ENCODE assay signal across 8 cellular contexts in genomic region chr11:33774356-33775063, GRCh38. TPM values are rescaled to one million over a fixed set of nuclear protein-coding genes. Genes with fewer than 3 reads are reported as not detected.
DNase-seq lines count a peak whose midpoint lies in the region; ATAC-seq and TF ChIP-seq lines count a peak whose summit lies in the region.

A gene with protein sequence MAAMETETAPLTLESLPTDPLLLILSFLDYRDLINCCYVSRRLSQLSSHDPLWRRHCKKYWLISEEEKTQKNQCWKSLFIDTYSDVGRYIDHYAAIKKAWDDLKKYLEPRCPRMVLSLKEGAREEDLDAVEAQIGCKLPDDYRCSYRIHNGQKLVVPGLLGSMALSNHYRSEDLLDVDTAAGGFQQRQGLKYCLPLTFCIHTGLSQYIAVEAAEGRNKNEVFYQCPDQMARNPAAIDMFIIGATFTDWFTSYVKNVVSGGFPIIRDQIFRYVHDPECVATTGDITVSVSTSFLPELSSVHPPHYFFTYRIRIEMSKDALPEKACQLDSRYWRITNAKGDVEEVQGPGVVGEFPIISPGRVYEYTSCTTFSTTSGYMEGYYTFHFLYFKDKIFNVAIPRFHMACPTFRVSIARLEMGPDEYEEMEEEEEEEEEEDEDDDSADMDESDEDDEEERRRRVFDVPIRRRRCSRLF (minus strand): TSS chr11:33774520. CDS start chr11:33774497, 23 bp downstream.

- peak within 1 kb of the TSS; percentile 38 for H3K27ac ChIP-seq in PC-9
- peak within 1 kb of the TSS; percentile 78 to 82 for H3K27ac ChIP-seq in esophagus (ENCODE audit: low read depth in 2 of 2, low read length in 1 of 2)
- H3K27ac ChIP-seq in mucosa of rectum (ENCODE audit: low read depth in 2 of 2, low read length in 2 of 2): peak within 1 kb of the TSS; percentile 77 to 79

- 0 to 1% methylated on average over 47 to 49 of the region's 49 CpGs for WGBS in esophagus, 2 donors

- intact Hi-C loops in PC-9 (cut with micrococcal nuclease; ENCODE audit: unreplicated experiment): loop anchor here (5.0 kb wide), 1 partner anchor 37 kb away; the partner anchor contains the start of gene CD59

- peaks cover 19% of the 10 kb centered on the region for H3K36me3 Mint-ChIP-seq in activated T-cell treated with anti-CD3 and anti-CD28 coated beads, Interleukin-2, amount 50 U/mL, for 24 hours (ENCODE audit: low read depth)

- H3K4me3 Mint-ChIP-seq in activated T-cell treated with anti-CD3 and anti-CD28 coated beads, Interleukin-2, amount 50 U/mL, for 24 hours: peak within 1 kb of the TSS; percentile 95

- H3K9ac ChIP-seq in mucosa of rectum (ENCODE audit: low read depth in 1 of 2, low read length in 2 of 2): peak within 1 kb of the TSS; percentile 86

- CTCF ChIA-PET in PC-9 (lab: Charles Lee): interaction anchor here (0.5 to 1.2 kb wide), 3 partner anchors 32 to 549 kb away, joined by 3 read pairs; no protein-coding TSS in a partner anchor

- H3K36me3 ChIP-seq in PC-9 (ENCODE audit: low read depth) (no peaks in the 10 kb centered on the region), esophagus (ENCODE audit: control insufficient read depth in 2 of 2, insufficient read depth in 2 of 2, low read length in 1 of 2) (peaks cover 0 to 3% of the 10 kb centered on the region in 2 donors), mucosa of rectum (ENCODE audit: control insufficient read depth in 2 of 2, insufficient read depth in 2 of 2, low read length in 2 of 2) (peaks cover 1 to 10% of the 10 kb centered on the region in 2 donors)

- 0 out of 2 replicates have a peak, but pooled peaks cover 6% of the 10 kb centered on the region for H4K20me1 ChIP-seq in PC-9 (ENCODE audit: insufficient read depth)

- TSS peak; percentile 84 for BruUV-seq in PC-9 (replicated peaks; lab: Mats Ljungman, UMichigan)

- H3K27me3 Mint-ChIP-seq in activated T-cell treated with anti-CD3 and anti-CD28 coated beads, Interleukin-2, amount 50 U/mL, for 24 hours: peaks cover 23% of the 10 kb centered on the region

- H3F3A ChIP-seq in PC-9 (ENCODE audit: insufficient read depth, low read depth): peaks cover 13% of the 10 kb centered on the region

- H3K9me3 Mint-ChIP-seq in activated T-cell treated with anti-CD3 and anti-CD28 coated beads, Interleukin-2, amount 50 U/mL, for 24 hours: no peaks in the 10 kb centered on the region

- peak; percentile 83 for ATAC-seq in GM21717 (IDR thresholded peaks at IDR 0.05; ENCODE audit: unreplicated experiment)

- H3K27me3 ChIP-seq in PC-9 (ENCODE audit: insufficient read depth, low read depth) (no peaks in the 10 kb centered on the region), esophagus (ENCODE audit: control insufficient read depth in 1 of 2, insufficient read depth in 2 of 2, low read length in 2 of 2) (no peaks in the 10 kb centered on the region), mucosa of rectum (ENCODE audit: control insufficient read depth in 2 of 2, insufficient read depth in 2 of 2, low read length in 2 of 2) (peaks cover 13 to 23% of the 10 kb centered on the region in 2 donors)

- TF ChIP-seq CTCF in PC-9 (conservative IDR thresholded peaks at IDR 0.05): no peak

- in situ Hi-C loops in KBM-7 (cut with MboI; ENCODE audit: low pct_unique_long_range_greater_than_20kb, low sequenced_read_pairs): no loop called here

- POLR2A ChIA-PET in PC-9 (lab: Charles Lee; ENCODE audit: unreplicated experiment): interaction anchor here (0.6 to 0.7 kb wide), 3 partner anchors 619 to 1672 kb away, joined by 3 to 4 read pairs (median 3); no protein-coding TSS in a partner anchor

- H3K27ac Mint-ChIP-seq in activated T-cell treated with anti-CD3 and anti-CD28 coated beads, Interleukin-2, amount 50 U/mL, for 24 hours: peak within 1 kb of the TSS; percentile 96

- no peaks in the 10 kb centered on the region for H3K9me2 ChIP-seq in PC-9 (ENCODE audit: insufficient read depth)

- peak within 1 kb of the TSS; percentile 92 for H3K4me2 ChIP-seq in PC-9

- H3K4me1 ChIP-seq in PC-9 (replicated peaks; ENCODE audit: insufficient read depth) (peaks cover 47% of the 10 kb centered on the region), esophagus (ENCODE audit: control insufficient read depth in 2 of 2, insufficient read depth in 2 of 2, low read length in 1 of 2) (peaks cover 3 to 6% of the 10 kb centered on the region in 2 donors), mucosa of rectum (ENCODE audit: control insufficient read depth in 2 of 2, insufficient read depth in 2 of 2, low read length in 2 of 2) (peaks cover 9 to 10% of the 10 kb centered on the region in 2 donors)

- peak within 1 kb of the TSS; percentile 96 for H3K4me3 ChIP-seq in PC-9
- H3K4me3 ChIP-seq in esophagus (ENCODE audit: low read depth in 1 of 2, low read length in 2 of 2): peak within 1 kb of the TSS; percentile 88 to 91
- peak within 1 kb of the TSS; percentile 89 to 91 for H3K4me3 ChIP-seq in mucosa of rectum (ENCODE audit: low read length in 2 of 2)

- DNase-seq in DMS 273 treated with DMSO at 0.1 percent for 48 hours (lab: John Stamatoyannopoulos, UW): peak; percentile 10
- peak; percentile 81 for DNase-seq in KBM-7
- peak; percentile 75 to 92 for DNase-seq in PC-9
- DNase-seq in activated T-cell treated with anti-CD3 and anti-CD28 coated beads, Interleukin-2, amount 50 U/mL, for 24 hours: peak; percentile 88
- peak; percentile 80 for DNase-seq in stimulated activated CD8-positive, alpha-beta memory T cell treated with anti-CD3 and anti-CD28 coated beads, Interleukin-4, amount 100 ng/mL, for 48 hours

- H3K9me3 ChIP-seq in PC-9 (ENCODE audit: insufficient read depth, low read depth) (no peaks in the 10 kb centered on the region), esophagus (ENCODE audit: control insufficient read depth in 2 of 2, insufficient read depth in 1 of 2, low read depth in 1 of 2, low read length in 1 of 2) (no peaks in the 10 kb centered on the region), mucosa of rectum (ENCODE audit: control insufficient read depth in 2 of 2, low read length in 2 of 2) (no peaks in the 10 kb centered on the region)

- peaks cover 51% of the 10 kb centered on the region for H3K4me1 Mint-ChIP-seq in activated T-cell treated with anti-CD3 and anti-CD28 coated beads, Interleukin-2, amount 50 U/mL, for 24 hours (ENCODE audit: low read depth)

- peaks cover 39% of the 10 kb centered on the region for H3K79me2 ChIP-seq in PC-9 (ENCODE audit: low read depth)

- peak within 1 kb of the TSS; percentile 98 for H2AFZ ChIP-seq in PC-9

RNA-seq across cellular contexts. Expression of the gene that starts here (rescaled TPM):
- 28.3 and 32.9 TPM in 2 replicates for total RNA-seq in PC-9 (2021)
- polyA plus RNA-seq in esophagus: 10 to 100 TPM; 17.1 to 22.9 TPM

Comparison
In these comparisons a context has a peak if more than half of its experiments do, and no peak if none do; other contexts are left out.
1. Peak in every context shown above with its lines: DNase-seq, ATAC-seq, H3K4me3 ChIP-seq and H3K27ac ChIP-seq.
2. DNase-seq: peak in every context shown above with its lines; median percentile 88 in activated T-cell treated with anti-CD3 and anti-CD28 coated beads, Interleukin-2, amount 50 U/mL, for 24 hours; 84 in PC-9; 81 in KBM-7; 80 in stimulated activated CD8-positive, alpha-beta memory T cell treated with anti-CD3 and anti-CD28 coated beads, Interleukin-4, amount 100 ng/mL, for 48 hours; 10 in DMS 273 treated with DMSO at 0.1 percent for 48 hours.